15 cellular contexts compared by ENCODE assay signal in genomic region chr12:69210661-69211060, GRCh38.
"Had no signal": no experiment of that assay in that cellular context is flagged by ENCODE, and none has a peak within 500 bp of the region (broad histone marks: within the 10 kb centered on the region; RNA-seq: fewer than 3 reads in every experiment).

No MANE protein-coding gene starts in this region.

- DNase-seq: KBM-7; NCI-H1048; NCI-H1105; NCI-H1436 treated with DMSO at 0.1 percent for 48 hours; NCI-H1694; NCI-H187 treated with DMSO at 0.1 percent for 48 hours; NCI-H2029 treated with DMSO at 0.1 percent for 48 hours; NCI-H2171 treated with DMSO at 0.1 percent for 48 hours; NCI-H345; NCI-H446 treated with DMSO at 0.1 percent for 48 hours; NCI-H82; NK-92 treated with Interleukin-12 subunit alpha and Interleukin-12 subunit beta, amount 100 ng/mL, for 24 hours; PC-3; SK-N-SH had no signal

- H3K9me3 ChIP-seq: SK-N-SH had no signal

- ATAC-seq: Panc1, PC-3 had no signal
